Comparison of ENCODE assay signal across 10 cellular contexts in genomic region chr4:185792384-185793146, GRCh38. TPM values are rescaled to one million over a fixed set of nuclear protein-coding genes. Genes with fewer than 3 reads are reported as not detected.
A peak's percentile ranks its signal among the peaks of the same experiment; 100 is the strongest.
DNase-seq lines count a peak whose midpoint lies in the region; ATAC-seq, FAIRE-seq and TF ChIP-seq lines count a peak whose summit lies in the region.
"Had no signal": no experiment of that assay in that cellular context is flagged by ENCODE, and none has a peak within 500 bp of the region (broad histone marks: within the 10 kb centered on the region; RNA-seq: fewer than 3 reads in every experiment).

No MANE protein-coding gene starts in this region.

- POLR2A ChIA-PET in CD8-positive, alpha-beta T cell (lab: Charles Lee): no interaction called here
- POLR2A ChIA-PET in activated CD4-positive, alpha-beta memory T cell treated with anti-CD3 and anti-CD28 coated beads, Interleukin-2, amount 10 ng/mL, durations not matched to agents 7 days and 5 days (lab: Charles Lee): no interaction called here

- H3K4me1 ChIP-seq in adipocyte (ENCODE audit: control insufficient read depth, insufficient read depth, low read length): peaks cover 5% of the 10 kb centered on the region
- H3K4me1 ChIP-seq in CD8-positive, alpha-beta T cell (ENCODE audit: insufficient read depth, low read length): no peaks in the 10 kb centered on the region

- CTCF ChIA-PET in CD8-positive, alpha-beta T cell (lab: Charles Lee): no interaction called here
- CTCF ChIA-PET in activated CD4-positive, alpha-beta memory T cell treated with anti-CD3 and anti-CD28 coated beads, Interleukin-2, amount 10 ng/mL, durations not matched to agents 7 days and 5 days (lab: Charles Lee): no interaction called here

- FAIRE-seq in H54 (lab: Jason Lieb, UNC): no peak
- FAIRE-seq: kidney had no signal

- no peaks in the 10 kb centered on the region for H3K36me3 ChIP-seq in adipocyte (ENCODE audit: control insufficient read depth, insufficient read depth, low read length, severe bottlenecking)
- no peaks in the 10 kb centered on the region for H3K36me3 ChIP-seq in CD8-positive, alpha-beta T cell (ENCODE audit: insufficient read depth, low read length)

- no peaks in the 10 kb centered on the region for H3K4me1 Mint-ChIP-seq in CD8-positive, alpha-beta T cell (ENCODE audit: low read depth)
- no peaks in the 10 kb centered on the region for H3K4me1 Mint-ChIP-seq in activated CD4-positive, alpha-beta memory T cell treated with anti-CD3 and anti-CD28 coated beads, Interleukin-2, amount 10 ng/mL, durations not matched to agents 7 days and 5 days

- no peak overlapping the region for H3K4me3 ChIP-seq in adipocyte (ENCODE audit: low read length)
- H3K4me3 ChIP-seq in CD8-positive, alpha-beta T cell (ENCODE audit: low read depth, low read length): no peak overlapping the region

- H3K27ac ChIP-seq in CD8-positive, alpha-beta T cell (ENCODE audit: low read depth, low read length): no peak overlapping the region

- H3K9me3 Mint-ChIP-seq in CD8-positive, alpha-beta T cell: no peaks in the 10 kb centered on the region
- H3K9me3 Mint-ChIP-seq in activated CD4-positive, alpha-beta memory T cell treated with anti-CD3 and anti-CD28 coated beads, Interleukin-2, amount 10 ng/mL, durations not matched to agents 7 days and 5 days: no peaks in the 10 kb centered on the region

- ATAC-seq in CD8-positive, alpha-beta T cell: no peak
- ATAC-seq in GM21515 (IDR thresholded peaks at IDR 0.05; ENCODE audit: unreplicated experiment): no peak

- H3K27me3 Mint-ChIP-seq in CD8-positive, alpha-beta T cell (ENCODE audit: low read depth): peaks cover 2% of the 10 kb centered on the region
- no peaks in the 10 kb centered on the region for H3K27me3 Mint-ChIP-seq in activated CD4-positive, alpha-beta memory T cell treated with anti-CD3 and anti-CD28 coated beads, Interleukin-2, amount 10 ng/mL, durations not matched to agents 7 days and 5 days

- intact Hi-C loops in CD8-positive, alpha-beta T cell (cut with DNase I, micrococcal nuclease): no loop called here

- H3K9ac ChIP-seq in adipocyte (ENCODE audit: low read length): no peak overlapping the region

- H3K27me3 ChIP-seq in adipocyte (replicated peaks; ENCODE audit: control insufficient read depth, insufficient read depth, low read length): no peaks in the 10 kb centered on the region
- H3K27me3 ChIP-seq in CD8-positive, alpha-beta T cell (ENCODE audit: insufficient read depth, low read length): no peaks in the 10 kb centered on the region

- no peak overlapping the region for H3K4me3 Mint-ChIP-seq in CD8-positive, alpha-beta T cell
- no peak overlapping the region for H3K4me3 Mint-ChIP-seq in activated CD4-positive, alpha-beta memory T cell treated with anti-CD3 and anti-CD28 coated beads, Interleukin-2, amount 10 ng/mL, durations not matched to agents 7 days and 5 days

- no peak for TF ChIP-seq CTCF in CD8-positive, alpha-beta T cell (IDR thresholded peaks at IDR 0.05)

- no peaks in the 10 kb centered on the region for H3K9me3 ChIP-seq in adipocyte (ENCODE audit: control insufficient read depth, low read length)
- no peaks in the 10 kb centered on the region for H3K9me3 ChIP-seq in CD8-positive, alpha-beta T cell (ENCODE audit: low read length)

- H3K27ac Mint-ChIP-seq in CD8-positive, alpha-beta T cell: no peak overlapping the region
- no peak overlapping the region for H3K27ac Mint-ChIP-seq in activated CD4-positive, alpha-beta memory T cell treated with anti-CD3 and anti-CD28 coated beads, Interleukin-2, amount 10 ng/mL, durations not matched to agents 7 days and 5 days

- TF ChIP-seq POLR2A in H54 (IDR thresholded peaks at IDR 0.05; ENCODE audit: low read depth, low read length): no peak

- no peaks in the 10 kb centered on the region for H3K36me3 Mint-ChIP-seq in CD8-positive, alpha-beta T cell
- H3K36me3 Mint-ChIP-seq in activated CD4-positive, alpha-beta memory T cell treated with anti-CD3 and anti-CD28 coated beads, Interleukin-2, amount 10 ng/mL, durations not matched to agents 7 days and 5 days (ENCODE audit: low read depth): no peaks in the 10 kb centered on the region

- DNase-seq in 8988T (peak; percentile 45), H54 (ENCODE audit: insufficient read length, low spot score) (peak; percentile 19), adipocyte (ENCODE audit: low read depth) (peak; percentile 86), iris pigment epithelial cell (ENCODE audit: low read depth) (peak; percentile 99)
- DNase-seq in CD8-positive, alpha-beta T cell: no peak
- DNase-seq in activated CD4-positive, alpha-beta memory T cell treated with anti-CD3 and anti-CD28 coated beads, Interleukin-2, amount 10 ng/mL, durations not matched to agents 7 days and 5 days: no peak
- DNase-seq in activated CD4-positive, CD25-positive, alpha-beta regulatory T cell treated with anti-CD3 and anti-CD28 coated beads, Interleukin-2, amount 50 U/mL, for 72 hours: no peak
- DNase-seq: kidney, NCI-H524 treated with DMSO at 0.1 percent for 48 hours had no signal

RNA-seq across cellular contexts. Expression of gene SORBS2, which starts 19.4 kb away (rescaled TPM):
- total RNA-seq in CD8-positive, alpha-beta T cell: under 1 TPM in 1 of 2 experiments, not detected in 1; 0.08 TPM
- total RNA-seq in activated CD4-positive, alpha-beta memory T cell treated with anti-CD3 and anti-CD28 coated beads, Interleukin-2, amount 10 ng/mL, durations not matched to agents 7 days and 5 days: not detected

Comparison
In these comparisons a context has a peak if more than half of its experiments do, and no peak if none do; other contexts are left out.
1. DNase-seq: peak in 8988T (single experiment), H54 (single experiment), adipocyte (single experiment) and iris pigment epithelial cell (single experiment); none in CD8-positive, alpha-beta T cell (0 of 7), activated CD4-positive, alpha-beta memory T cell treated with anti-CD3 and anti-CD28 coated beads, Interleukin-2, amount 10 ng/mL, durations not matched to agents 7 days and 5 days (single experiment) and activated CD4-positive, CD25-positive, alpha-beta regulatory T cell treated with anti-CD3 and anti-CD28 coated beads, Interleukin-2, amount 50 U/mL, for 72 hours (single experiment).